ENCODE assay signal across 10 cellular contexts in genomic region chr19:35544110-35544802, GRCh38. TPM values are rescaled to one million over a fixed set of nuclear protein-coding genes. Genes with fewer than 3 reads are reported as not detected.
DNase-seq lines count a peak whose midpoint lies in the region; ATAC-seq and TF ChIP-seq lines count a peak whose summit lies in the region.
"Had no signal": no experiment of that assay in that cellular context is flagged by ENCODE, and none has a peak within 500 bp of the region (broad histone marks: within the 10 kb centered on the region; RNA-seq: fewer than 3 reads in every experiment).

No MANE protein-coding gene starts in this region.

- no peaks in the 10 kb centered on the region for H3K9me3 ChIP-seq in iPS-15b (ENCODE audit: control insufficient read depth, insufficient read depth, low read length)

- peak overlapping the region; percentile 93 for H3K4me3 ChIP-seq in iPS-15b (ENCODE audit: low read depth, low read length)

- intact Hi-C loops in activated CD8-positive, alpha-beta T cell treated with anti-CD3 and anti-CD28 coated beads for 36 hours (cut with micrococcal nuclease), result no loop called here

- CTCF ChIA-PET in activated CD8-positive, alpha-beta T cell treated with anti-CD3 and anti-CD28 coated beads for 36 hours (lab: Charles Lee), result interaction anchor here (0.7 to 1.2 kb wide), 2 partner anchors 35 to 49 kb away, joined by 3 read pairs; no protein-coding TSS in a partner anchor

- H3K36me3 Mint-ChIP-seq in T-helper 1 cell treated with Interleukin-12 subunit alpha and Interleukin-12 subunit beta and Interleukin-4 antibody, amounts not matched to agents 30 μg/mL and 1 μg/mL, for 36 hours (ENCODE audit: low read depth), result peaks cover 10% of the 10 kb centered on the region
- H3K36me3 Mint-ChIP-seq in activated CD8-positive, alpha-beta T cell treated with anti-CD3 and anti-CD28 coated beads for 36 hours (ENCODE audit: low read depth), result peaks cover 41% of the 10 kb centered on the region
- peaks cover 28 to 43% of the 10 kb centered on the region in 2 donors for H3K36me3 Mint-ChIP-seq in stimulated activated naive B cell treated with anti-CD40 and anti-IgM and Interleukin-4, amounts not matched to agents 10 μg/mL and 1 μg/mL and 100 μg/mL, for 72 hours

- no peaks in the 10 kb centered on the region for H3K27me3 Mint-ChIP-seq in T-helper 1 cell treated with Interleukin-12 subunit alpha and Interleukin-12 subunit beta and Interleukin-4 antibody, amounts not matched to agents 30 μg/mL and 1 μg/mL, for 36 hours (ENCODE audit: low read depth)
- no peaks in the 10 kb centered on the region for H3K27me3 Mint-ChIP-seq in activated CD8-positive, alpha-beta T cell treated with anti-CD3 and anti-CD28 coated beads for 36 hours
- no peaks in the 10 kb centered on the region for H3K27me3 Mint-ChIP-seq in stimulated activated naive B cell treated with anti-CD40 and anti-IgM and Interleukin-4, amounts not matched to agents 10 μg/mL and 1 μg/mL and 100 μg/mL, for 72 hours

- peak overlapping the region; percentile 85 for H3K4me3 Mint-ChIP-seq in T-helper 1 cell treated with Interleukin-12 subunit alpha and Interleukin-12 subunit beta and Interleukin-4 antibody, amounts not matched to agents 30 μg/mL and 1 μg/mL, for 36 hours
- H3K4me3 Mint-ChIP-seq in activated CD8-positive, alpha-beta T cell treated with anti-CD3 and anti-CD28 coated beads for 36 hours, result peak overlapping the region; percentile 91
- H3K4me3 Mint-ChIP-seq in stimulated activated naive B cell treated with anti-CD40 and anti-IgM and Interleukin-4, amounts not matched to agents 10 μg/mL and 1 μg/mL and 100 μg/mL, for 72 hours, result peak overlapping the region; percentile 93 to 100

- POLR2A ChIA-PET in activated CD8-positive, alpha-beta T cell treated with anti-CD3 and anti-CD28 coated beads for 36 hours (lab: Charles Lee), result interaction anchor here (2.1 kb wide), 1 partner anchor 10 kb away, joined by 7 read pairs; no protein-coding TSS in a partner anchor

- DNase-seq in T-helper 1 cell (no peak), dedifferentiated amniotic fluid mesenchymal stem cell (ENCODE audit: extremely low spot score) (no peak), HCEC 1CT (no peak)
- DNase-seq in activated CD8-positive, alpha-beta T cell treated with anti-CD3 and anti-CD28 coated beads for 36 hours, result no peak
- no peak for DNase-seq in stimulated activated naive B cell treated with anti-CD40 and anti-IgM and Interleukin-4, amounts not matched to agents 10 μg/mL and 1 μg/mL and 100 μg/mL, for 72 hours

- no peaks in the 10 kb centered on the region for H3K9me3 Mint-ChIP-seq in T-helper 1 cell treated with Interleukin-12 subunit alpha and Interleukin-12 subunit beta and Interleukin-4 antibody, amounts not matched to agents 30 μg/mL and 1 μg/mL, for 36 hours
- no peaks in the 10 kb centered on the region for H3K9me3 Mint-ChIP-seq in activated CD8-positive, alpha-beta T cell treated with anti-CD3 and anti-CD28 coated beads for 36 hours
- no peaks in the 10 kb centered on the region for H3K9me3 Mint-ChIP-seq in stimulated activated naive B cell treated with anti-CD40 and anti-IgM and Interleukin-4, amounts not matched to agents 10 μg/mL and 1 μg/mL and 100 μg/mL, for 72 hours

- peaks cover 13% of the 10 kb centered on the region for H3K4me1 ChIP-seq in iPS-15b (ENCODE audit: control insufficient read depth, insufficient read depth, low read length)

- no peaks in the 10 kb centered on the region for H3K27me3 ChIP-seq in iPS-15b (ENCODE audit: control insufficient read depth, insufficient read depth, low read length)

- H3K4me1 Mint-ChIP-seq in T-helper 1 cell treated with Interleukin-12 subunit alpha and Interleukin-12 subunit beta and Interleukin-4 antibody, amounts not matched to agents 30 μg/mL and 1 μg/mL, for 36 hours (ENCODE audit: low read depth), result peaks cover 22% of the 10 kb centered on the region
- peaks cover 43% of the 10 kb centered on the region for H3K4me1 Mint-ChIP-seq in activated CD8-positive, alpha-beta T cell treated with anti-CD3 and anti-CD28 coated beads for 36 hours (ENCODE audit: low read depth)
- peaks cover 36 to 60% of the 10 kb centered on the region in 2 donors for H3K4me1 Mint-ChIP-seq in stimulated activated naive B cell treated with anti-CD40 and anti-IgM and Interleukin-4, amounts not matched to agents 10 μg/mL and 1 μg/mL and 100 μg/mL, for 72 hours

- ATAC-seq in activated CD8-positive, alpha-beta T cell treated with anti-CD3 and anti-CD28 coated beads for 36 hours, result no peak
- no peak for ATAC-seq in stimulated activated naive B cell treated with anti-CD40 and anti-IgM and Interleukin-4, amounts not matched to agents 10 μg/mL and 1 μg/mL and 100 μg/mL, for 72 hours (replicated peaks)
- no peak for ATAC-seq in HG03469 (IDR thresholded peaks at IDR 0.05; ENCODE audit: unreplicated experiment)

- peaks cover 26% of the 10 kb centered on the region for H3K36me3 ChIP-seq in iPS-15b (ENCODE audit: control insufficient read depth, insufficient read depth, low read length)

- H3K9ac ChIP-seq in iPS-15b (ENCODE audit: low read depth, low read length), result peak overlapping the region; percentile 91

- TF ChIP-seq CTCF in activated CD8-positive, alpha-beta T cell treated with anti-CD3 and anti-CD28 coated beads for 36 hours (IDR thresholded peaks at IDR 0.05), result no peak

- H3K27ac Mint-ChIP-seq in T-helper 1 cell treated with Interleukin-12 subunit alpha and Interleukin-12 subunit beta and Interleukin-4 antibody, amounts not matched to agents 30 μg/mL and 1 μg/mL, for 36 hours, result no peak overlapping the region
- peak overlapping the region; percentile 90 for H3K27ac Mint-ChIP-seq in activated CD8-positive, alpha-beta T cell treated with anti-CD3 and anti-CD28 coated beads for 36 hours
- peak overlapping the region; percentile 96 for H3K27ac Mint-ChIP-seq in stimulated activated naive B cell treated with anti-CD40 and anti-IgM and Interleukin-4, amounts not matched to agents 10 μg/mL and 1 μg/mL and 100 μg/mL, for 72 hours

RNA-seq across cellular contexts. Expression of gene TMEM147, which starts 1.2 kb away (rescaled TPM):
- 10 to 100 TPM; 81.7 to 86.6 TPM for total RNA-seq in activated CD8-positive, alpha-beta T cell treated with anti-CD3 and anti-CD28 coated beads for 36 hours

RNA-seq across cellular contexts. Expression of gene GAPDHS, which starts 11.0 kb away (rescaled TPM):
- total RNA-seq in activated CD8-positive, alpha-beta T cell treated with anti-CD3 and anti-CD28 coated beads for 36 hours, result not detected
- total RNA-seq: glomerular endothelial cell, RPMI7951 had no signal

RNA-seq across cellular contexts. Expression of gene SBSN, which starts 16.1 kb away (rescaled TPM):
- not detected for total RNA-seq in activated CD8-positive, alpha-beta T cell treated with anti-CD3 and anti-CD28 coated beads for 36 hours
- total RNA-seq: glomerular endothelial cell, RPMI7951 had no signal

RNA-seq across cellular contexts. Expression of gene ATP4A, which starts 19.2 kb away (rescaled TPM):
- not detected for total RNA-seq in activated CD8-positive, alpha-beta T cell treated with anti-CD3 and anti-CD28 coated beads for 36 hours
- total RNA-seq: glomerular endothelial cell had no signal

RNA-seq across cellular contexts. Expression of gene DMKN, which starts 30.8 kb away (rescaled TPM):
- 1 to 10 TPM in 1 of 2 experiments, under 1 TPM in 1; 0.68 to 1.1 TPM for total RNA-seq in activated CD8-positive, alpha-beta T cell treated with anti-CD3 and anti-CD28 coated beads for 36 hours
- total RNA-seq: glomerular endothelial cell, RPMI7951 had no signal
